Comparison of ENCODE assay signal across 7 cellular contexts in genomic region chr20:60780388-60781025, GRCh38.
"Had no signal": no experiment of that assay in that cellular context is flagged by ENCODE, and none has a peak within 500 bp of the region (broad histone marks: within the 10 kb centered on the region; RNA-seq: fewer than 3 reads in every experiment).

No MANE protein-coding gene starts in this region.

- DNase-seq: H9, HCEC 1CT, IMR-90, KG1 had no signal

- H3K4me3 ChIP-seq: GM23338, K562 had no signal

- ATAC-seq: GM23338, K562 had no signal

- H3K27ac ChIP-seq: HL-60 had no signal

- H2AFZ ChIP-seq: GM23338 had no signal

- H3K4me2 ChIP-seq: GM23338 had no signal

- FAIRE-seq: K562 had no signal
